2 cellular contexts compared by ENCODE assay signal in the genomic region with DNA sequence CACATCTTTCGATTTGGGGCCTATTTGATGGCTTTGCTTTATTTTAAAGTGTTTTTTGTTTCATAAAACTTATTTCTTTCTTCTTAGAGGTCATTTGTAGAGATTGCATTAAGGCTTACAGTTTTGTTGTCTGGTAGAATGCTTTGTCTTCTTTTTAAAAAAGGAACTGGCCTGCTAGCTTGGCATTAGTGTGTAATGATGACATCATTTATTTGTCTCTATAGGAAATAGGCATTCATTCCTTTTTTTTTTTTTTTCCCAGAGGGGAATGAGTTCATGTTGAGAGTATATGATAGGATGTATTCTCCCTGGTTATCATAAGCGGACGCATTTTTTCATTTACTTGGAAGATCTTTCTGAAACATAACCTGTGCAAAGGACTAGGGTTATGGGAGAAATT.
A peak's percentile ranks its signal among the peaks of the same experiment; 100 is the strongest.
TF ChIP-seq lines count a peak whose summit lies in the region.

No MANE protein-coding gene starts in this region.

TF ChIP-seq in HEK293, 187 proteins besides CTCF, POLR2A, EP300 and RAD21 (continued from another document and continues in another):
- TF ChIP-seq, protein P1, sequence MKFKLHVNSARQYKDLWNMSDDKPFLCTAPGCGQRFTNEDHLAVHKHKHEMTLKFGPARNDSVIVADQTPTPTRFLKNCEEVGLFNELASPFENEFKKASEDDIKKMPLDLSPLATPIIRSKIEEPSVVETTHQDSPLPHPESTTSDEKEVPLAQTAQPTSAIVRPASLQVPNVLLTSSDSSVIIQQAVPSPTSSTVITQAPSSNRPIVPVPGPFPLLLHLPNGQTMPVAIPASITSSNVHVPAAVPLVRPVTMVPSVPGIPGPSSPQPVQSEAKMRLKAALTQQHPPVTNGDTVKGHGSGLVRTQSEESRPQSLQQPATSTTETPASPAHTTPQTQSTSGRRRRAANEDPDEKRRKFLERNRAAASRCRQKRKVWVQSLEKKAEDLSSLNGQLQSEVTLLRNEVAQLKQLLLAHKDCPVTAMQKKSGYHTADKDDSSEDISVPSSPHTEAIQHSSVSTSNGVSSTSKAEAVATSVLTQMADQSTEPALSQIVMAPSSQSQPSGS (tag by site-specific recombination; IDR thresholded peaks at IDR 0.05; ENCODE audit: low read depth), result peak; percentile 96
- TF ChIP-seq MYNN (tag by site-specific recombination; IDR thresholded peaks at IDR 0.05; ENCODE audit: borderline replicate concordance), result no peak
- no peak for TF ChIP-seq OVOL3 (tag by site-specific recombination; IDR thresholded peaks at IDR 0.05)
- TF ChIP-seq ZNF544 (tag by site-specific recombination; IDR thresholded peaks at IDR 0.05), result no peak
- TF ChIP-seq, protein P2, sequence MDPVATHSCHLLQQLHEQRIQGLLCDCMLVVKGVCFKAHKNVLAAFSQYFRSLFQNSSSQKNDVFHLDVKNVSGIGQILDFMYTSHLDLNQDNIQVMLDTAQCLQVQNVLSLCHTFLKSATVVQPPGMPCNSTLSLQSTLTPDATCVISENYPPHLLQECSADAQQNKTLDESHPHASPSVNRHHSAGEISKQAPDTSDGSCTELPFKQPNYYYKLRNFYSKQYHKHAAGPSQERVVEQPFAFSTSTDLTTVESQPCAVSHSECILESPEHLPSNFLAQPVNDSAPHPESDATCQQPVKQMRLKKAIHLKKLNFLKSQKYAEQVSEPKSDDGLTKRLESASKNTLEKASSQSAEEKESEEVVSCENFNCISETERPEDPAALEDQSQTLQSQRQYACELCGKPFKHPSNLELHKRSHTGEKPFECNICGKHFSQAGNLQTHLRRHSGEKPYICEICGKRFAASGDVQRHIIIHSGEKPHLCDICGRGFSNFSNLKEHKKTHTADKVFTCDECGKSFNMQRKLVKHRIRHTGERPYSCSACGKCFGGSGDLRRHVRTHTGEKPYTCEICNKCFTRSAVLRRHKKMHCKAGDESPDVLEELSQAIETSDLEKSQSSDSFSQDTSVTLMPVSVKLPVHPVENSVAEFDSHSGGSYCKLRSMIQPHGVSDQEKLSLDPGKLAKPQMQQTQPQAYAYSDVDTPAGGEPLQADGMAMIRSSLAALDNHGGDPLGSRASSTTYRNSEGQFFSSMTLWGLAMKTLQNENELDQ (tag by site-specific recombination; IDR thresholded peaks at IDR 0.05; ENCODE audit: low read depth), result no peak
- TF ChIP-seq ZNF843 (tag by site-specific recombination; IDR thresholded peaks at IDR 0.05), result no peak
- TF ChIP-seq SP3 (tag by site-specific recombination; IDR thresholded peaks at IDR 0.05), result no peak
- TF ChIP-seq ZNF214 (tag by site-specific recombination; IDR thresholded peaks at IDR 0.05; ENCODE audit: borderline replicate concordance), result no peak
- no peak for TF ChIP-seq HOXD13 (CRISPR knock-in tag; IDR thresholded peaks at IDR 0.05; ENCODE audit: borderline replicate concordance)
- no peak for TF ChIP-seq EGR2 (tag by site-specific recombination; IDR thresholded peaks at IDR 0.05; ENCODE audit: low read depth)
- no peak for TF ChIP-seq ZNF157 (tag by site-specific recombination; IDR thresholded peaks at IDR 0.05)
- TF ChIP-seq ZNF24 (tag by site-specific recombination; IDR thresholded peaks at IDR 0.05), result 0 out of 2 replicates have a peak, but pooled peaks have one; percentile 32
- TF ChIP-seq, protein P3, sequence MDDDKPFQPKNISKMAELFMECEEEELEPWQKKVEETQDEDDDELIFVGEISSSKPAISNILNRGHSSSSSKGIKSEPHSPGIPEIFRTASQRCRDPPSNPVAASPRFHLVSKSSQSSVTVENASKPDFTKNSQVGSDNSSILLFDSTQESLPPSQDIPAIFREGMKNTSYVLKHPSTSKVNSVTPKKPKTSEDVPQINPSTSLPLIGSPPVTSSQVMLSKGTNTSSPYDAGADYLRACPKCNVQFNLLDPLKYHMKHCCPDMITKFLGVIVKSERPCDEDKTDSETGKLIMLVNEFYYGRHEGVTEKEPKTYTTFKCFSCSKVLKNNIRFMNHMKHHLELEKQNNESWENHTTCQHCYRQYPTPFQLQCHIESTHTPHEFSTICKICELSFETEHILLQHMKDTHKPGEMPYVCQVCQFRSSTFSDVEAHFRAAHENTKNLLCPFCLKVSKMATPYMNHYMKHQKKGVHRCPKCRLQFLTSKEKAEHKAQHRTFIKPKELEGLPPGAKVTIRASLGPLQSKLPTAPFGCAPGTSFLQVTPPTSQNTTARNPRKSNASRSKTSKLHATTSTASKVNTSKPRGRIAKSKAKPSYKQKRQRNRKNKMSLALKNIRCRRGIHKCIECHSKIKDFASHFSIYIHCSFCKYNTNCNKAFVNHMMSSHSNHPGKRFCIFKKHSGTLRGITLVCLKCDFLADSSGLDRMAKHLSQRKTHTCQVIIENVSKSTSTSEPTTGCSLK (tag by site-specific recombination; IDR thresholded peaks at IDR 0.05), result no peak
- TF ChIP-seq ZNF423 (tag by site-specific recombination; IDR thresholded peaks at IDR 0.05), result no peak
- TF ChIP-seq, protein P4, sequence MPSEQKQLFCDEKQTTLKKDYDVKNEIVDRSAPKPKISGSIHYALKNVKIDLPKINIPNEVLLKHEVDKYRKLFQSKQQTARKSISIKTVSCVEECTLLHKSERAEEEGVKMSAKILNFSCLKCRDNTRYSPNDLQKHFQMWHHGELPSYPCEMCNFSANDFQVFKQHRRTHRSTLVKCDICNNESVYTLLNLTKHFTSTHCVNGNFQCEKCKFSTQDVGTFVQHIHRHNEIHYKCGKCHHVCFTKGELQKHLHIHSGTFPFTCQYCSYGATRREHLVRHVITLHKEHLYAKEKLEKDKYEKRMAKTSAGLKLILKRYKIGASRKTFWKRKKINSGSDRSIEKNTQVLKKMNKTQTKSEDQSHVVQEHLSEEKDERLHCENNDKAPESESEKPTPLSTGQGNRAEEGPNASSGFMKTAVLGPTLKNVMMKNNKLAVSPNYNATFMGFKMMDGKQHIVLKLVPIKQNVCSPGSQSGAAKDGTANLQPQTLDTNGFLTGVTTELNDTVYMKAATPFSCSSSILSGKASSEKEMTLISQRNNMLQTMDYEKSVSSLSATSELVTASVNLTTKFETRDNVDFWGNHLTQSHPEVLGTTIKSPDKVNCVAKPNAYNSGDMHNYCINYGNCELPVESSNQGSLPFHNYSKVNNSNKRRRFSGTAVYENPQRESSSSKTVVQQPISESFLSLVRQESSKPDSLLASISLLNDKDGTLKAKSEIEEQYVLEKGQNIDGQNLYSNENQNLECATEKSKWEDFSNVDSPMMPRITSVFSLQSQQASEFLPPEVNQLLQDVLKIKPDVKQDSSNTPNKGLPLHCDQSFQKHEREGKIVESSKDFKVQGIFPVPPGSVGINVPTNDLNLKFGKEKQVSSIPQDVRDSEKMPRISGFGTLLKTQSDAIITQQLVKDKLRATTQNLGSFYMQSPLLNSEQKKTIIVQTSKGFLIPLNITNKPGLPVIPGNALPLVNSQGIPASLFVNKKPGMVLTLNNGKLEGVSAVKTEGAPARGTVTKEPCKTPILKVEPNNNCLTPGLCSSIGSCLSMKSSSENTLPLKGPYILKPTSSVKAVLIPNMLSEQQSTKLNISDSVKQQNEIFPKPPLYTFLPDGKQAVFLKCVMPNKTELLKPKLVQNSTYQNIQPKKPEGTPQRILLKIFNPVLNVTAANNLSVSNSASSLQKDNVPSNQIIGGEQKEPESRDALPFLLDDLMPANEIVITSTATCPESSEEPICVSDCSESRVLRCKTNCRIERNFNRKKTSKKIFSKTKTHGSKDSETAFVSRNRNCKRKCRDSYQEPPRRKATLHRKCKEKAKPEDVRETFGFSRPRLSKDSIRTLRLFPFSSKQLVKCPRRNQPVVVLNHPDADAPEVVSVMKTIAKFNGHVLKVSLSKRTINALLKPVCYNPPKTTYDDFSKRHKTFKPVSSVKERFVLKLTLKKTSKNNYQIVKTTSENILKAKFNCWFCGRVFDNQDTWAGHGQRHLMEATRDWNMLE (tag by site-specific recombination; conservative IDR thresholded peaks at IDR 0.05; ENCODE audit: low read depth), result no peak
- TF ChIP-seq ZNF169 (tag by site-specific recombination; IDR thresholded peaks at IDR 0.05), result no peak

TF ChIP-seq in GM12878, 131 proteins besides CTCF, POLR2A, EP300 and RAD21 (continued from another document):
- TF ChIP-seq, protein P5, sequence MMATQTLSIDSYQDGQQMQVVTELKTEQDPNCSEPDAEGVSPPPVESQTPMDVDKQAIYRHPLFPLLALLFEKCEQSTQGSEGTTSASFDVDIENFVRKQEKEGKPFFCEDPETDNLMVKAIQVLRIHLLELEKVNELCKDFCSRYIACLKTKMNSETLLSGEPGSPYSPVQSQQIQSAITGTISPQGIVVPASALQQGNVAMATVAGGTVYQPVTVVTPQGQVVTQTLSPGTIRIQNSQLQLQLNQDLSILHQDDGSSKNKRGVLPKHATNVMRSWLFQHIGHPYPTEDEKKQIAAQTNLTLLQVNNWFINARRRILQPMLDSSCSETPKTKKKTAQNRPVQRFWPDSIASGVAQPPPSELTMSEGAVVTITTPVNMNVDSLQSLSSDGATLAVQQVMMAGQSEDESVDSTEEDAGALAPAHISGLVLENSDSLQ (IDR thresholded peaks at IDR 0.05), result no peak
- TF ChIP-seq POLR2AphosphoS5 (IDR thresholded peaks at IDR 0.05; ENCODE audit: low read length) (no peak), ATF7 (IDR thresholded peaks at IDR 0.05; ENCODE audit: low read depth) (peak; percentile 62), KLF5 (IDR thresholded peaks at IDR 0.05; ENCODE audit: partially characterized antibody) (no peak), HDGF (IDR thresholded peaks at IDR 0.05) (no peak), NBN (IDR thresholded peaks at IDR 0.05) (no peak)
